8 cellular contexts compared by ENCODE assay signal in the genomic region with DNA sequence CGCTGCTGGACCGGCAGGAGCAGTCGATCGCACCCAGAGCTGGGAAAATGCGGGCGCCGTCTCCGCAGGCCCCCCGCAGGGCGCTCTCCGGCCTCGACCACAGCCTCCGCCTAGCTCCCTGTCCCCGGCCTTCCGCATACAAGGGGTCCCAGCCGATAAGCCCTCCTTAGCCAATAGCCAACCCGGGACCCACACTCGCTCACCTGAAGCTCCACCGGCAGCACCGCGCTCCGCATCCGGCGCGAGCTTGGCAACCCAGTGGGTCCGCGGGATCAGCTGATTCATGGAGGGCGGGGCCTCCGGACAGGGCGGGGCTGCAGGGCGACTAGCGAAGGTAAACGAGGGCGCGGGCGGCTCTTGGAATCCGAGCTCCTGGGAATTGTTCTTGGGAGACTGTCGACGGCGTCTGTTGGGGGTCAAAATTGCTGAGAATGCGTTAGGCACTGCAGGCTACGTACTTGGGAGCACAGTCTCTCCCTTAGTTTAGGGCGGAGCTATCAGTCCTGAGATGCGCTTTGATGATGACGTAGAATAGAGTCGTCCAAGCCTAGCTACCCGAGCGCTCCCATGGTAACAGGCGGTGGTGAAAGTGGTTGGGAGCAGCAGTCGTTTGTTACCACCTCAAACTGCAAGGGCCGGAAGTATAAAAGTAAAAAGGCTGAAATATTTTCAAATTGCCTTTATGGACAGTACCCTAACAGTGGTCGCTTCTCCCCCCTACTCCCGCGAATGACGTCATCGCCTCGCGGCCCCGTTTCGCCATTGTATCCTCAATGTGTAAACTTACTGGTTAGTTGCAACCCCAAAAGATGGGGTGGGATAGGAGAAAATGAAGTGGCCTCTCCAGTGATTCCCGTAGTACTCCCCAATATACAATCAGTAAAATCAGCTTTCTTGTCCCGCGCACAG. TPM values are rescaled to one million over a fixed set of nuclear protein-coding genes. Genes with fewer than 3 reads are reported as not detected.
DNase-seq lines count a peak whose midpoint lies in the region; ATAC-seq and TF ChIP-seq lines count a peak whose summit lies in the region.

A gene (minus strand): TSS at position 260 of the 909 bp plus-strand sequence. CDS start 12,048 bp downstream, outside the sequence.

- TF ChIP-seq CTCF in PC-3 (conservative IDR thresholded peaks at IDR 0.05; ENCODE audit: low read depth, low read length), result no peak

- H3K4me3 ChIP-seq in PC-3 (ENCODE audit: low read length) (peak within 1 kb of the TSS; percentile 97), mucosa of rectum (ENCODE audit: low read length in 2 of 2) (peak within 1 kb of the TSS; percentile 91 to 94)

- no peak for TF ChIP-seq EP300 in Ishikawa (IDR thresholded peaks at IDR 0.05; ENCODE audit: borderline replicate concordance)

- POLR2A ChIA-PET in PC-3 (lab: Charles Lee; ENCODE audit: unreplicated experiment), result interaction anchor here (0.6 to 1.1 kb wide), 7 partner anchors 12 to 330 kb away, joined by 3 to 33 read pairs (median 5); a partner anchor contains a TSS

- TSS peak; percentile 97 for BruUV-seq in PC-3 (replicated peaks; lab: Mats Ljungman, UMichigan)

- CTCF ChIA-PET in PC-3 (lab: Charles Lee), result interaction anchor here (0.8 to 1.4 kb wide), 2 partner anchors 12 to 83 kb away, joined by 4 to 7 read pairs; a partner anchor contains a TSS

- H4K20me1 ChIP-seq in PC-3 (ENCODE audit: low read length), result peaks cover 21% of the 10 kb centered on the region; the same call in 1 of the 2 replicates

- H3K9ac ChIP-seq in PC-3 (ENCODE audit: low read length) (peak within 1 kb of the TSS; percentile 84), mucosa of rectum (ENCODE audit: low read depth in 1 of 2, low read length in 2 of 2) (peak within 1 kb of the TSS; percentile 77 to 89)

- H3K27me3 ChIP-seq in PC-3 (ENCODE audit: low read length) (no peaks in the 10 kb centered on the region), mucosa of rectum (ENCODE audit: control insufficient read depth in 2 of 2, insufficient read depth in 2 of 2, low read length in 2 of 2) (no peaks in the 10 kb centered on the region)

- peak within 1 kb of the TSS; percentile 98 for H2AFZ ChIP-seq in PC-3 (ENCODE audit: low read length)

- H3K4me2 ChIP-seq in PC-3 (ENCODE audit: low read length), result peak within 1 kb of the TSS; percentile 90

- no peaks in the 10 kb centered on the region for H3K9me3 ChIP-seq in PC-3 (ENCODE audit: low read length)
- H3K9me3 ChIP-seq in mucosa of rectum (ENCODE audit: control insufficient read depth in 2 of 2, low read length in 2 of 2), result no peaks in the 10 kb centered on the region

- ATAC-seq in GM21576 (IDR thresholded peaks at IDR 0.05; ENCODE audit: unreplicated experiment) (peak; percentile 97), PC-3 (peak; percentile 87)

- DNase-seq in DMS114 treated with DMSO at 0.1 percent for 48 hours (lab: John Stamatoyannopoulos, UW; ENCODE audit: unreplicated experiment) (peak; percentile 94), PC-3 (peak; percentile 97), erythroblast (lab: John Stamatoyannopoulos, UW) (peak; percentile 94 to 97)
- DNase-seq in activated T-cell treated with anti-CD3 and anti-CD28 coated beads, Interleukin-2, amount 50 U/mL, for 1 hour, result peak; percentile 95
- DNase-seq in stimulated activated CD8-positive, alpha-beta memory T cell treated with anti-CD3 and anti-CD28 coated beads, Interleukin-4, amount 100 ng/mL, for 48 hours, result peak; percentile 97

- H3K9me2 ChIP-seq in PC-3 (replicated peaks; ENCODE audit: low read length), result no peaks in the 10 kb centered on the region

- H3K27ac ChIP-seq in PC-3 (ENCODE audit: low read length), result peak within 1 kb of the TSS; percentile 59
- peak within 1 kb of the TSS; percentile 83 for H3K27ac ChIP-seq in mucosa of rectum (ENCODE audit: low read depth in 2 of 2, low read length in 2 of 2)

- intact Hi-C loops in PC-3 (cut with micrococcal nuclease), result loop anchor here (1.0 kb wide), 1 partner anchor 17 kb away; no protein-coding TSS in a partner anchor

- H3K36me3 ChIP-seq in PC-3 (ENCODE audit: low read depth, low read length), result no peaks in the 10 kb centered on the region
- H3K36me3 ChIP-seq in mucosa of rectum (ENCODE audit: control insufficient read depth in 2 of 2, insufficient read depth in 2 of 2, low read length in 2 of 2), result no peaks in the 10 kb centered on the region

- no peaks in the 10 kb centered on the region for H3F3A ChIP-seq in PC-3 (ENCODE audit: low read length, unreplicated experiment)

- TF ChIP-seq RAD21 in Ishikawa (IDR thresholded peaks at IDR 0.05; ENCODE audit: low read depth), result no peak

- TF ChIP-seq POLR2A in erythroblast (IDR thresholded peaks at IDR 0.05; ENCODE audit: low read length), result peak; percentile 83

- peaks cover 44% of the 10 kb centered on the region for H3K4me1 ChIP-seq in PC-3 (ENCODE audit: insufficient read depth, low read length)
- peaks cover 8 to 16% of the 10 kb centered on the region in 2 donors for H3K4me1 ChIP-seq in mucosa of rectum (ENCODE audit: control insufficient read depth in 2 of 2, insufficient read depth in 2 of 2, low read length in 2 of 2)

- H3K79me2 ChIP-seq in PC-3 (ENCODE audit: low read length), result peaks cover 47% of the 10 kb centered on the region

TF ChIP-seq in Ishikawa, 13 proteins besides CTCF, POLR2A, EP300 and RAD21:
- TF ChIP-seq EGR1 (IDR thresholded peaks at IDR 0.05), result no peak
- TF ChIP-seq ZBTB7A (IDR thresholded peaks at IDR 0.05; ENCODE audit: low read depth), result no peak
- TF ChIP-seq TAF1 (IDR thresholded peaks at IDR 0.05; ENCODE audit: low read depth), result peak; percentile 74; the same call in 1 of the 2 replicates
- TF ChIP-seq TEAD4 (IDR thresholded peaks at IDR 0.05), result peak; percentile 48
- TF ChIP-seq, protein P1, sequence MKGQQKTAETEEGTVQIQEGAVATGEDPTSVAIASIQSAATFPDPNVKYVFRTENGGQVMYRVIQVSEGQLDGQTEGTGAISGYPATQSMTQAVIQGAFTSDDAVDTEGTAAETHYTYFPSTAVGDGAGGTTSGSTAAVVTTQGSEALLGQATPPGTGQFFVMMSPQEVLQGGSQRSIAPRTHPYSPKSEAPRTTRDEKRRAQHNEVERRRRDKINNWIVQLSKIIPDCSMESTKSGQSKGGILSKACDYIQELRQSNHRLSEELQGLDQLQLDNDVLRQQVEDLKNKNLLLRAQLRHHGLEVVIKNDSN (IDR thresholded peaks at IDR 0.05), result peak; percentile 85
- TF ChIP-seq CEBPB (IDR thresholded peaks at IDR 0.05), result no peak
- TF ChIP-seq, protein P2, sequence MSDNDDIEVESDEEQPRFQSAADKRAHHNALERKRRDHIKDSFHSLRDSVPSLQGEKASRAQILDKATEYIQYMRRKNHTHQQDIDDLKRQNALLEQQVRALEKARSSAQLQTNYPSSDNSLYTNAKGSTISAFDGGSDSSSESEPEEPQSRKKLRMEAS (IDR thresholded peaks at IDR 0.05), result peak; percentile 9; the same call in 1 of the 2 replicates
- TF ChIP-seq NFIC (IDR thresholded peaks at IDR 0.05), result peak; percentile 44
- TF ChIP-seq TCF12 (IDR thresholded peaks at IDR 0.05; ENCODE audit: low read depth), result 0 out of 2 replicates have a peak, but pooled peaks have one; percentile 56
- TF ChIP-seq, protein P3, sequence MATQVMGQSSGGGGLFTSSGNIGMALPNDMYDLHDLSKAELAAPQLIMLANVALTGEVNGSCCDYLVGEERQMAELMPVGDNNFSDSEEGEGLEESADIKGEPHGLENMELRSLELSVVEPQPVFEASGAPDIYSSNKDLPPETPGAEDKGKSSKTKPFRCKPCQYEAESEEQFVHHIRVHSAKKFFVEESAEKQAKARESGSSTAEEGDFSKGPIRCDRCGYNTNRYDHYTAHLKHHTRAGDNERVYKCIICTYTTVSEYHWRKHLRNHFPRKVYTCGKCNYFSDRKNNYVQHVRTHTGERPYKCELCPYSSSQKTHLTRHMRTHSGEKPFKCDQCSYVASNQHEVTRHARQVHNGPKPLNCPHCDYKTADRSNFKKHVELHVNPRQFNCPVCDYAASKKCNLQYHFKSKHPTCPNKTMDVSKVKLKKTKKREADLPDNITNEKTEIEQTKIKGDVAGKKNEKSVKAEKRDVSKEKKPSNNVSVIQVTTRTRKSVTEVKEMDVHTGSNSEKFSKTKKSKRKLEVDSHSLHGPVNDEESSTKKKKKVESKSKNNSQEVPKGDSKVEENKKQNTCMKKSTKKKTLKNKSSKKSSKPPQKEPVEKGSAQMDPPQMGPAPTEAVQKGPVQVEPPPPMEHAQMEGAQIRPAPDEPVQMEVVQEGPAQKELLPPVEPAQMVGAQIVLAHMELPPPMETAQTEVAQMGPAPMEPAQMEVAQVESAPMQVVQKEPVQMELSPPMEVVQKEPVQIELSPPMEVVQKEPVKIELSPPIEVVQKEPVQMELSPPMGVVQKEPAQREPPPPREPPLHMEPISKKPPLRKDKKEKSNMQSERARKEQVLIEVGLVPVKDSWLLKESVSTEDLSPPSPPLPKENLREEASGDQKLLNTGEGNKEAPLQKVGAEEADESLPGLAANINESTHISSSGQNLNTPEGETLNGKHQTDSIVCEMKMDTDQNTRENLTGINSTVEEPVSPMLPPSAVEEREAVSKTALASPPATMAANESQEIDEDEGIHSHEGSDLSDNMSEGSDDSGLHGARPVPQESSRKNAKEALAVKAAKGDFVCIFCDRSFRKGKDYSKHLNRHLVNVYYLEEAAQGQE (IDR thresholded peaks at IDR 0.05; ENCODE audit: low read depth), result no peak
- TF ChIP-seq CREB1 (IDR thresholded peaks at IDR 0.05; ENCODE audit: low read depth), result peak; percentile 88
- no peak; the same call in none of the 2 replicates for TF ChIP-seq YY1 (IDR thresholded peaks at IDR 0.05; ENCODE audit: low read depth)
- 0 out of 2 replicates have a peak, but pooled peaks have one; percentile 37 for TF ChIP-seq FOXM1 (IDR thresholded peaks at IDR 0.05; ENCODE audit: borderline replicate concordance, low read depth)

RNA-seq across cellular contexts. Expression of the gene that starts here (rescaled TPM):
- 20.4 and 23.8 TPM in 2 replicates for total RNA-seq in PC-3 (2014; rRNA removed)

Comparison
In these comparisons a context has a peak if more than half of its experiments do, and no peak if none do; other contexts are left out.
1. Peak in every context shown above with its lines: DNase-seq, ATAC-seq, H3K4me3 ChIP-seq and H3K27ac ChIP-seq.